10 cellular contexts compared by ENCODE assay signal in the genomic region with DNA sequence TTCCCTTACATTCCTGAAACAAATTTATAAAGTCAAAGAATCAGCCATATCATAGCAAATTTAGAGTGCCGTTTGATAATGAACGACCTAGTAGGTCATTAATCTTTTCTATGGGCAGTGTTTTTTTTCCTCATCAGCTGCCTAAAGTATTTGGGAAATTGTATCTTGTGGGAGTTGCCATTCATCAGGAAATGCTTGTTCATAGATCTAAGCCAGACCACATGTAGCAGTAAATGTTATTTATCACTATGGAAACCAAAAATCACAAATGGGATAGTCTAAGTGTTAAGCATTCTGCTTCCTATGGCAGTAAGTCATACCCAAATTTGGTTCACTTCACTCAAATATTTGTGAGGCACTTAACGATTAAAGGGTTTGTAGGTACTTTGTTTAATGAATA. TPM values are rescaled to one million over a fixed set of nuclear protein-coding genes. Genes with fewer than 3 reads are reported as not detected.
DNase-seq lines count a peak whose midpoint lies in the region; ATAC-seq and TF ChIP-seq lines count a peak whose summit lies in the region.
"Had no signal": no experiment of that assay in that cellular context is flagged by ENCODE, and none has a peak within 500 bp of the region (broad histone marks: within the 10 kb centered on the region; RNA-seq: fewer than 3 reads in every experiment).

No MANE protein-coding gene starts in this region.

- H2BK15ac ChIP-seq in IMR-90 (ENCODE audit: low read depth, low read length): no peak overlapping the region

- WGBS in IMR-90 (ENCODE audit: extremely low coverage in 2 of 2, insufficient read length in 1 of 2), 2 experiments: no CpG with 5 or more reads among the region's 3 CpGs
- 45% methylated on average over 3 of the region's 3 CpGs for WGBS in testis, 2 donors

- peaks cover 6% of the 10 kb centered on the region for H3K36me3 Mint-ChIP-seq in chondrocyte (ENCODE audit: low read depth)

- H4K8ac ChIP-seq in IMR-90 (ENCODE audit: low read depth in 2 of 2, low read length in 2 of 2): no peak overlapping the region

- peaks cover 12 to 34% of the 10 kb centered on the region in 2 experiments for H3K79me1 ChIP-seq in IMR-90 (ENCODE audit: low read depth in 1 of 2, low read length in 2 of 2)

- intact Hi-C loops in IMR-90 (cut with micrococcal nuclease): no loop called here
- intact Hi-C loops in left lung (cut with DNase I): no loop called here
- intact Hi-C loops in testis (cut with DNase I; ENCODE audit: low total_unique reads): no loop called here

- no peak overlapping the region for H3K4me3 Mint-ChIP-seq in chondrocyte (ENCODE audit: unreplicated experiment)

- no peak overlapping the region for H3K4ac ChIP-seq in IMR-90 (ENCODE audit: low read depth, low read length)

- H3K4me1 ChIP-seq in IMR-90 (ENCODE audit: control insufficient read depth, insufficient read depth, low read length): no peaks in the 10 kb centered on the region
- H3K4me1 ChIP-seq in left lung: no peaks in the 10 kb centered on the region
- peaks cover 14% of the 10 kb centered on the region for H3K4me1 ChIP-seq in testis

- H3K14ac ChIP-seq in IMR-90 (replicated peaks; ENCODE audit: low read depth, low read length): no peak overlapping the region

- H3K27ac ChIP-seq in IMR-90 (ENCODE audit: insufficient read depth, low read length): no peak overlapping the region
- H3K27ac ChIP-seq in left lung: no peak overlapping the region
- H3K27ac ChIP-seq in testis: no peak overlapping the region

- no peaks in the 10 kb centered on the region for H3K9me3 Mint-ChIP-seq in chondrocyte (ENCODE audit: low read depth)

- no peak overlapping the region for H3K23ac ChIP-seq in IMR-90 (ENCODE audit: low read depth, low read length)

- ATAC-seq in IMR-90 (ENCODE audit: low read depth) (peak; percentile 42), left lung (peak; percentile 80), GM21786 (IDR thresholded peaks at IDR 0.05; ENCODE audit: unreplicated experiment) (no peak), HG03460 (IDR thresholded peaks at IDR 0.05; ENCODE audit: unreplicated experiment) (no peak)

- no peaks in the 10 kb centered on the region for H3K9me3 ChIP-seq in IMR-90 (ENCODE audit: control insufficient read depth, insufficient read depth, low read length)
- H3K9me3 ChIP-seq in left lung: no peaks in the 10 kb centered on the region
- H3K9me3 ChIP-seq in testis: no peaks in the 10 kb centered on the region

- TF ChIP-seq CTCF in BJ (IDR thresholded peaks at IDR 0.05; ENCODE audit: insufficient read depth, low read depth, low read length): no peak
- TF ChIP-seq CTCF in IMR-90 (conservative IDR thresholded peaks at IDR 0.05; ENCODE audit: low read depth, low read length): no peak
- no peak for TF ChIP-seq CTCF in chondrocyte (IDR thresholded peaks at IDR 0.05)
- TF ChIP-seq CTCF in left lung (IDR thresholded peaks at IDR 0.05): no peak
- TF ChIP-seq CTCF in testis (IDR thresholded peaks at IDR 0.05): no peak
- TF ChIP-seq CTCF in GM20000 (IDR thresholded peaks at IDR 0.05; ENCODE audit: extremely low read depth, missing control alignments): no peak

- no peaks in the 10 kb centered on the region for H4K20me1 ChIP-seq in IMR-90 (ENCODE audit: insufficient read depth, low read length)

- H3K9ac ChIP-seq in IMR-90 (ENCODE audit: low read depth, low read length): no peak overlapping the region

- POLR2A ChIA-PET in BJ (lab: Charles Lee) (no interaction called here), IMR-90 (lab: Charles Lee; ENCODE audit: unreplicated experiment) (no interaction called here)

- dilution Hi-C loops in IMR-90 (cut with HindIII; ENCODE audit: low sequenced_read_pairs, unreplicated experiment): no loop called here

- no peak overlapping the region for H2BK120ac ChIP-seq in IMR-90 (ENCODE audit: low read depth, low read length)

- peaks cover 6% of the 10 kb centered on the region for H3K4me1 Mint-ChIP-seq in chondrocyte (ENCODE audit: low read depth)

- H3K27ac Mint-ChIP-seq in chondrocyte (ENCODE audit: unreplicated experiment): peak overlapping the region; percentile 59

- no peak overlapping the region for H2AFZ ChIP-seq in IMR-90 (replicated peaks; ENCODE audit: low read length, poor library complexity)

- H3K9me1 ChIP-seq in IMR-90 (ENCODE audit: insufficient read depth, low read length): no peaks in the 10 kb centered on the region; the same call in 1 of the 2 replicates

- H3K27me3 Mint-ChIP-seq in chondrocyte (ENCODE audit: low read depth): no peaks in the 10 kb centered on the region

- H3K27me3 ChIP-seq in BJ (ENCODE audit: control insufficient read depth, insufficient read depth, low read length): no peaks in the 10 kb centered on the region
- no peaks in the 10 kb centered on the region for H3K27me3 ChIP-seq in IMR-90 (ENCODE audit: control insufficient read depth, insufficient read depth, low read length)
- no peaks in the 10 kb centered on the region for H3K27me3 ChIP-seq in left lung
- H3K27me3 ChIP-seq in testis: no peaks in the 10 kb centered on the region

- H2BK5ac ChIP-seq in IMR-90 (ENCODE audit: low read depth, low read length, poor library complexity, severe bottlenecking): no peak overlapping the region

- DNase-seq in BJ (ENCODE audit: low read depth) (peak; percentile 79), IMR-90 (peak; percentile 68), chondrocyte (ENCODE audit: low spot score) (no peak), left lung (no peak), testis (no peak), GM20000 (ENCODE audit: low spot score) (no peak)
- DNase-seq: DND-41, NCI-H187 had no signal

- no peak overlapping the region for H2AK5ac ChIP-seq in IMR-90 (ENCODE audit: low read depth, low read length)

- no peak overlapping the region for H4K5ac ChIP-seq in IMR-90 (ENCODE audit: low read depth, low read length)

- H3K18ac ChIP-seq in IMR-90 (ENCODE audit: low read depth, low read length): no peak overlapping the region

- BruUV-seq in IMR-90 (replicated peaks; lab: Mats Ljungman, UMichigan): no TSS peak

- H2BK20ac ChIP-seq in IMR-90 (ENCODE audit: low read depth, low read length): no peak overlapping the region

- no peak overlapping the region for H3K4me2 ChIP-seq in IMR-90 (ENCODE audit: low read depth, low read length)

- H3K36me3 ChIP-seq in BJ (ENCODE audit: control insufficient read depth, insufficient read depth, low read length) (no peaks in the 10 kb centered on the region), IMR-90 (ENCODE audit: control insufficient read depth, insufficient read depth, low read length) (peaks cover 3% of the 10 kb centered on the region), left lung (peaks cover 0 to 16% of the 10 kb centered on the region in 2 donors), testis (ENCODE audit: low read depth, missing control alignments) (no peaks in the 10 kb centered on the region)

- TF ChIP-seq POLR2A in IMR-90 (IDR thresholded peaks at IDR 0.05; ENCODE audit: low read depth, low read length) (no peak), testis (IDR thresholded peaks at IDR 0.05) (no peak)

- H3K4me3 ChIP-seq in BJ (ENCODE audit: low read depth, low read length) (no peak overlapping the region), IMR-90 (ENCODE audit: insufficient read depth, low read depth, low read length) (no peak overlapping the region), left lung (no peak overlapping the region), testis (no peak overlapping the region)

- no peak overlapping the region for H3K56ac ChIP-seq in IMR-90 (ENCODE audit: extremely low read depth, insufficient read depth, low read length)

- CTCF ChIA-PET in BJ (lab: Yijun Ruan, JAX): interaction anchor here (0.6 to 1.3 kb wide), 2 partner anchors 8 to 65 kb away, joined by 3 to 4 read pairs; no protein-coding TSS in a partner anchor
- CTCF ChIA-PET in IMR-90 (lab: Yijun Ruan, JAX): interaction anchor here (1.2 kb wide), 1 partner anchor 45 kb away, joined by 4 read pairs; no protein-coding TSS in a partner anchor

- no peak overlapping the region for H2AK9ac ChIP-seq in IMR-90 (replicated peaks; ENCODE audit: low read depth, low read length, poor library complexity)

- no peak for TF ChIP-seq RAD21 in IMR-90 (IDR thresholded peaks at IDR 0.05; ENCODE audit: low read length)

- no peak overlapping the region for H4K91ac ChIP-seq in IMR-90 (ENCODE audit: insufficient read depth, low read depth, low read length)

- in situ Hi-C loops in IMR-90 (cut with MboI; ENCODE audit: low sequenced_read_pairs): no loop called here

TF ChIP-seq in IMR-90, 13 proteins besides CTCF, POLR2A, EP300 and RAD21:
- TF ChIP-seq CHD1 (IDR thresholded peaks at IDR 0.05; ENCODE audit: low read depth, low read length) (no peak), FOS (IDR thresholded peaks at IDR 0.05; ENCODE audit: low read depth, low read length) (no peak), NFE2L2 (IDR thresholded peaks at IDR 0.05; ENCODE audit: low read depth, low read length) (no peak), SMC3 (IDR thresholded peaks at IDR 0.05; ENCODE audit: low read depth, low read length) (no peak), CEBPB (IDR thresholded peaks at IDR 0.05; ENCODE audit: low read depth, low read length) (no peak)
- TF ChIP-seq, protein P1, sequence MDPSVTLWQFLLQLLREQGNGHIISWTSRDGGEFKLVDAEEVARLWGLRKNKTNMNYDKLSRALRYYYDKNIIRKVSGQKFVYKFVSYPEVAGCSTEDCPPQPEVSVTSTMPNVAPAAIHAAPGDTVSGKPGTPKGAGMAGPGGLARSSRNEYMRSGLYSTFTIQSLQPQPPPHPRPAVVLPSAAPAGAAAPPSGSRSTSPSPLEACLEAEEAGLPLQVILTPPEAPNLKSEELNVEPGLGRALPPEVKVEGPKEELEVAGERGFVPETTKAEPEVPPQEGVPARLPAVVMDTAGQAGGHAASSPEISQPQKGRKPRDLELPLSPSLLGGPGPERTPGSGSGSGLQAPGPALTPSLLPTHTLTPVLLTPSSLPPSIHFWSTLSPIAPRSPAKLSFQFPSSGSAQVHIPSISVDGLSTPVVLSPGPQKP (IDR thresholded peaks at IDR 0.05; ENCODE audit: borderline replicate concordance, low read depth, low read length): no peak
- TF ChIP-seq, protein P2, sequence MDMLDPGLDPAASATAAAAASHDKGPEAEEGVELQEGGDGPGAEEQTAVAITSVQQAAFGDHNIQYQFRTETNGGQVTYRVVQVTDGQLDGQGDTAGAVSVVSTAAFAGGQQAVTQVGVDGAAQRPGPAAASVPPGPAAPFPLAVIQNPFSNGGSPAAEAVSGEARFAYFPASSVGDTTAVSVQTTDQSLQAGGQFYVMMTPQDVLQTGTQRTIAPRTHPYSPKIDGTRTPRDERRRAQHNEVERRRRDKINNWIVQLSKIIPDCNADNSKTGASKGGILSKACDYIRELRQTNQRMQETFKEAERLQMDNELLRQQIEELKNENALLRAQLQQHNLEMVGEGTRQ (IDR thresholded peaks at IDR 0.05; ENCODE audit: low read depth, low read length): no peak

RNA-seq across cellular contexts. Expression of a gene that starts 52.9 kb away (rescaled TPM):
- polyA plus RNA-seq in BJ (2011; rRNA removed): 51.9 and 54.4 TPM in 2 replicates
- polyA minus RNA-seq in BJ (2011; rRNA and poly(A)+ RNA removed): 31.9 and 48.1 TPM in 2 replicates
- 34.7 and 35.3 TPM in 2 replicates for total RNA-seq in IMR-90 (2012; rRNA removed)
- polyA plus RNA-seq in IMR-90 (2012; rRNA removed): 30.7 and 34.1 TPM in 2 replicates
- 29.8 and 40.6 TPM in 2 replicates for polyA plus RNA-seq in IMR-90 (2012; cell fraction: cytosol; rRNA removed)
- 12.1 and 17.4 TPM in 2 replicates for polyA plus RNA-seq in IMR-90 (2012; cell fraction: nucleus; rRNA removed; ENCODE audit: low replicate concordance)
- 11.3 to 14.9 TPM (median 13.4 TPM) in 3 replicates for total RNA-seq in chondrocyte
- total RNA-seq in left lung: 10 to 100 TPM; 14.3 to 23.6 TPM
- 10 to 100 TPM; 41.1 to 46.1 TPM for total RNA-seq in testis
- 20.8 TPM for polyA plus RNA-seq in testis (ENCODE audit: insufficient read depth, low read depth, low replicate concordance)

Comparison
In these comparisons a context has a peak if more than half of its experiments do, and no peak if none do; other contexts are left out.
1. DNase-seq: peak in BJ (single experiment) and IMR-90 (single experiment); none in chondrocyte (single experiment), left lung (0 of 2), testis (single experiment) and GM20000 (single experiment).
2. ATAC-seq: peak in IMR-90 (single experiment) and left lung (single experiment); none in GM21786 (single experiment) and HG03460 (single experiment).